ENCODE assay signal across 2 cellular contexts in the genomic region with DNA sequence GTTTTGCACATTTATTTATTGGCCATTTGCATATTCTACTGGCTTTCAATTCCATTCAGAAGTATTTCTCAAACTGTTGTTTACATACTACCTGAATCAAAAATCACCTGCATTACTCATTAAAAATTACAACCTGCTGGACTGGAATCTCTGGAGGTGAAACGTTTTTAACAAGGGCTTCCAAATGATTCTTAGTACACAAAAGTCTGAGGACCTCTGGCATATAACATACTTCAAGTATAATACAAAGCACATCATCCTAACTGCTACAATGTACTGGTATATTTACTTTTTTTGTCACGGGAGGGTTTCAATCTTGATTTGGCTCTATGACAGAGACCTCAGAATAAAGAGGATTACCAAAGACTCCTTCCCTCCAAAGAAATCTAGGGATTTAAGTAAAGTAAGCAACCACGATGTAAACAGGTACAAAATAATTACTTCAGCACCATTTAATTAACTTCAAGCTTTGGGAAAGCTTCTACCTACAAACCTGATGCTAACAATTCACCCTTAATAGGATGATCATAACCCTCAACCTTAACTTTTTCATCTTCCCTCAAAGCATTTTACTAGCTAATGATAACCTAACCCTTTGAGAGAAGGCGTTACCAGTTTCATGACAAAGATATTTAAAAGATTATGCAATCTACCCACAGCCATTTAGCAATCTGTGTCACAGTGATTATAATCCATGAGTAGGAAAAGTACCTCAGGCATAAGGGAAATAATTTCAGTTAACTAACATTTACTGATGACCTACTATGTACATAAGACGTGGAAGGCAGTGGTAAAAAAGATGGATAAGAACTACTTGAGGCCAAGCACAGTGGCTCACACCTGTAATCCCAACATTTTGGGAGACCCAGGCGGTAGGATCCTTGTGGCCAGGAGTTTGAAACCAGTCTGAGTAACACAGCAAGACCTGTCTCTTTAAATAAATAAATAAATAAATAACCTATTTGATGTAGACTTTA.
TF ChIP-seq lines count a peak whose summit lies in the region.

No MANE protein-coding gene starts in this region.

TF ChIP-seq in A549, 52 proteins besides CTCF, POLR2A, EP300 and RAD21:
- TF ChIP-seq ZSCAN20 (CRISPR knock-in tag; IDR thresholded peaks at IDR 0.05) (no peak), CEBPB (IDR thresholded peaks at IDR 0.05) (peak; percentile 83 to 92; a peak in 3 of 4 replicates), FOXS1 (CRISPR knock-in tag; IDR thresholded peaks at IDR 0.05) (no peak), E2F6 (IDR thresholded peaks at IDR 0.05; ENCODE audit: borderline replicate concordance, low read depth) (no peak), JUN (IDR thresholded peaks at IDR 0.05) (no peak), BCL3 (IDR thresholded peaks at IDR 0.05) (no peak)

TF ChIP-seq in HCT116, 20 proteins besides CTCF, POLR2A, EP300 and RAD21:
- TF ChIP-seq ZFX (IDR thresholded peaks at IDR 0.05), result no peak
- TF ChIP-seq ZNF274 (IDR thresholded peaks at IDR 0.05; ENCODE audit: low read depth, low read length), result no peak
- TF ChIP-seq CEBPB (IDR thresholded peaks at IDR 0.05; ENCODE audit: low read depth), result peak; percentile 61
- no peak for TF ChIP-seq ELF1 (IDR thresholded peaks at IDR 0.05; ENCODE audit: borderline replicate concordance, low read depth)
